ENCODE assay signal across 8 cellular contexts in genomic region chr5:120465281-120465961, GRCh38. TPM values are rescaled to one million over a fixed set of nuclear protein-coding genes. Genes with fewer than 3 reads are reported as not detected.
DNase-seq lines count a peak whose midpoint lies in the region; ATAC-seq and TF ChIP-seq lines count a peak whose summit lies in the region.

No MANE protein-coding gene starts in this region.

- H3K36me3 ChIP-seq in BJ (ENCODE audit: control insufficient read depth, insufficient read depth, low read length) (no peaks in the 10 kb centered on the region), breast epithelium (no peaks in the 10 kb centered on the region)

- DNase-seq in BJ (ENCODE audit: low read depth) (no peak), breast epithelium (ENCODE audit: low spot score in 2 of 2) (no peak), iPS-NIHi7 (ENCODE audit: extremely low spot score) (peak; percentile 69), GDM1 (lab: John Stamatoyannopoulos, UW) (no peak), activated gamma-delta T cell (lab: John Stamatoyannopoulos, UW) (no peak)
- no peak for DNase-seq in stimulated activated naive CD8-positive, alpha-beta T cell treated with anti-CD3 and anti-CD28 coated beads, Interleukin-15, Interleukin-2, amounts not matched to agents 100 U/mL and 50 U/mL, for 24 hours

- H3K27ac ChIP-seq in breast epithelium: peak overlapping the region in 1 of 2 donors; percentile 27

- H3K36me3 Mint-ChIP-seq in IgD-negative memory B cell: peaks cover 3% of the 10 kb centered on the region

- CTCF ChIA-PET in BJ (lab: Yijun Ruan, JAX): interaction anchor here (0.6 to 1.5 kb wide), 4 partner anchors 34 to 410 kb away, joined by 3 read pairs; no protein-coding TSS in a partner anchor

- H3K4me1 ChIP-seq in breast epithelium: no peaks in the 10 kb centered on the region

- peak; percentile 8 for ATAC-seq in stimulated activated naive CD8-positive, alpha-beta T cell treated with anti-CD3 and anti-CD28 coated beads, Interleukin-15, Interleukin-2, amounts not matched to agents 100 U/mL and 50 U/mL, for 24 hours
- ATAC-seq in GM21619 (IDR thresholded peaks at IDR 0.05; ENCODE audit: unreplicated experiment): no peak

- H3K27me3 ChIP-seq in BJ (ENCODE audit: control insufficient read depth, insufficient read depth, low read length) (no peaks in the 10 kb centered on the region), breast epithelium (no peaks in the 10 kb centered on the region)

- peaks cover 0 to 2% (median 0%) of the 10 kb centered on the region in 3 donors for H3K9me3 Mint-ChIP-seq in IgD-negative memory B cell

- H3K4me3 Mint-ChIP-seq in IgD-negative memory B cell: peak overlapping the region; percentile 83 to 96 (median 90)

- no peaks in the 10 kb centered on the region for H3K9me3 ChIP-seq in breast epithelium

- H3K4me3 ChIP-seq in BJ (ENCODE audit: low read depth, low read length): peak overlapping the region; percentile 63
- peak overlapping the region; percentile 55 to 71 (median 62) for H3K4me3 ChIP-seq in breast epithelium

- peaks cover 8 to 18% (median 13%) of the 10 kb centered on the region in 3 donors for H3K4me1 Mint-ChIP-seq in IgD-negative memory B cell

- no peak for TF ChIP-seq POLR2A in breast epithelium (IDR thresholded peaks at IDR 0.05)

- peaks cover 28% of the 10 kb centered on the region for H3K27me3 Mint-ChIP-seq in IgD-negative memory B cell

- intact Hi-C loops in breast epithelium (cut with DNase I; ENCODE audit: low total_unique reads): no loop called here

- POLR2A ChIA-PET in BJ (lab: Charles Lee): interaction anchor here (0.6 kb wide), 1 partner anchor 72 kb away, joined by 3 read pairs; no protein-coding TSS in a partner anchor

- no peak overlapping the region for H3K27ac Mint-ChIP-seq in IgD-negative memory B cell

- no peak for TF ChIP-seq CTCF in BJ (IDR thresholded peaks at IDR 0.05; ENCODE audit: insufficient read depth, low read depth, low read length)
- no peak for TF ChIP-seq CTCF in breast epithelium (IDR thresholded peaks at IDR 0.05)

RNA-seq across cellular contexts. Expression of gene PRR16, which starts 1.3 kb away (rescaled TPM):
- polyA plus RNA-seq in BJ (2011; rRNA removed) (44.8 and 48.7 TPM in 2 replicates), IgD-negative memory B cell (not detected)
- polyA minus RNA-seq in BJ (2011; rRNA and poly(A)+ RNA removed): 14.5 and 20.4 TPM in 2 replicates
- 1 to 10 TPM; 1.2 to 9.6 (median 3.6) TPM for total RNA-seq in breast epithelium

Comparison
In these comparisons a context has a peak if more than half of its experiments do, and no peak if none do; other contexts are left out.
1. RNA of gene PRR16, which starts 1.3 kb away (polyA plus RNA-seq): 44.8 to 48.7 TPM in BJ; not detected in IgD-negative memory B cell (single experiment); every median in the first group is over 10 times any median in the second.